In genomic region chr18:28735731-28736130, GRCh38 we compare ENCODE assay signal across 1 cellular context.
TF ChIP-seq lines count a peak whose summit lies in the region.

No MANE protein-coding gene starts in this region.

TF ChIP-seq in SK-N-SH treated with all-trans-retinoic acid at 6 μM for 48 hours, 23 proteins besides CTCF, POLR2A, EP300 and RAD21 (continued from another document):
- TF ChIP-seq ZFP30 (CRISPR knock-in tag; IDR thresholded peaks at IDR 0.05) = no peak
